Comparison of ENCODE assay signal across 21 cellular contexts in genomic region chr2:69018629-69019227, GRCh38. TPM values are rescaled to one million over a fixed set of nuclear protein-coding genes. Genes with fewer than 3 reads are reported as not detected.
DNase-seq lines count a peak whose midpoint lies in the region; ATAC-seq, FAIRE-seq and TF ChIP-seq lines count a peak whose summit lies in the region.
"Had no signal": no experiment of that assay in that cellular context is flagged by ENCODE, and none has a peak within 500 bp of the region (broad histone marks: within the 10 kb centered on the region; RNA-seq: fewer than 3 reads in every experiment).

No MANE protein-coding gene starts in this region.

- no peak for TF ChIP-seq RAD21 in A549 (conservative IDR thresholded peaks at IDR 0.05 in 1 of 2, IDR thresholded peaks at IDR 0.05 in 1 of 2)

- no peaks in the 10 kb centered on the region for H3K9me2 ChIP-seq in GM23248 (ENCODE audit: insufficient read depth)

- H3K4me2 ChIP-seq in A549 (peak overlapping the region; percentile 81), GM23248 (ENCODE audit: unreplicated experiment) (peak overlapping the region; percentile 33)

- H3K27me3 ChIP-seq in GM23248 (replicated peaks; ENCODE audit: insufficient read depth) = no peaks in the 10 kb centered on the region
- H3K27me3 ChIP-seq: MG63 had no signal

- TF ChIP-seq POLR2A in A549 (IDR thresholded peaks at IDR 0.05; ENCODE audit: low read length) = no peak

- H3K9me3 ChIP-seq in A549 (no peaks in the 10 kb centered on the region), GM23248 (ENCODE audit: low read depth) (no peaks in the 10 kb centered on the region)
- H3K9me3 ChIP-seq: MG63 had no signal

- no peak overlapping the region for H3K4me3 ChIP-seq in A549
- H3K4me3 ChIP-seq in GM23248 = peak overlapping the region; percentile 4
- no peak overlapping the region for H3K4me3 ChIP-seq in fibroblast of the aortic adventitia (ENCODE audit: low read depth, low read length)
- H3K4me3 ChIP-seq: MG63 had no signal

- 77% methylated on average over 4 of the region's 4 CpGs for WGBS in A549 (ENCODE audit: missing lambda C conversion rate)
- WGBS in GM23248 (ENCODE audit: low coverage in 1 of 2, low lambda C conversion rate in 2 of 2, missing lambda C conversion rate in 2 of 2), 2 experiments = 24 to 30% methylated on average over 4 of the region's 4 CpGs

- in situ Hi-C loops in GM23248 (cut with MboI) (loop anchor here (10.0 kb wide), 1 partner anchor 286 kb away; no protein-coding TSS in a partner anchor), KBM-7 (cut with MboI; ENCODE audit: low pct_unique_long_range_greater_than_20kb, low sequenced_read_pairs) (no loop called here)

- H3K4me1 ChIP-seq in A549 = peaks cover 84% of the 10 kb centered on the region
- peaks cover 79% of the 10 kb centered on the region for H3K4me1 ChIP-seq in GM23248 (ENCODE audit: insufficient read depth)

- no peak for FAIRE-seq in A549 (lab: Jason Lieb, UNC)
- FAIRE-seq: GM19239, H54 had no signal

- TF ChIP-seq EP300 in A549 (IDR thresholded peaks at IDR 0.05) = no peak

- peaks cover 100% of the 10 kb centered on the region for H3K79me2 ChIP-seq in GM23248 (ENCODE audit: insufficient read depth)

- CTCF ChIA-PET in A549 (lab: Yijun Ruan, JAX) = interaction anchor here (0.8 to 5.2 kb wide), 2 partner anchors 46 to 288 kb away, joined by 3 to 38 read pairs; no protein-coding TSS in a partner anchor

- DNase-seq in A549 (ENCODE audit: low read depth in 1 of 2, low spot score in 1 of 2) = no peak
- peak; percentile 58 for DNase-seq in GM23248
- DNase-seq in fibroblast of the aortic adventitia (ENCODE audit: low read depth) = peak; percentile 29
- no peak for DNase-seq in SW480 (ENCODE audit: low spot score)
- DNase-seq in NCI-H524 treated with DMSO at 0.1 percent for 48 hours (lab: John Stamatoyannopoulos, UW) = no peak
- no peak for DNase-seq in KBM-7
- DNase-seq: AML-193, EL, MG63, NCI-H1105, NCI-H187, NCI-H446 treated with DMSO at 0.1 percent for 48 hours, NCI-H748 treated with DMSO at 0.1 percent for 48 hours had no signal

- peaks cover 44% of the 10 kb centered on the region for H3F3A ChIP-seq in GM23248 (ENCODE audit: insufficient read depth)

- no peak for TF ChIP-seq CTCF in A549 (IDR thresholded peaks at IDR 0.05)
- TF ChIP-seq CTCF in fibroblast of the aortic adventitia (IDR thresholded peaks at IDR 0.05; ENCODE audit: insufficient read depth, low read length) = no peak

- POLR2A ChIA-PET in A549 (lab: Yijun Ruan, JAX) = interaction anchor here (1.6 kb wide), 1 partner anchor 288 kb away, joined by 3 read pairs; no protein-coding TSS in a partner anchor

- ATAC-seq in A549 = no peak
- ATAC-seq in SK-N-SH treated with all-trans-retinoic acid at 6 μM for 48 hours = peak; percentile 22
- ATAC-seq in HG03108 (IDR thresholded peaks at IDR 0.05; ENCODE audit: unreplicated experiment) = no peak

- H3K27ac ChIP-seq in A549 (peak overlapping the region; percentile 80 to 90), GM23248 (peak overlapping the region; percentile 29)
- H3K27ac ChIP-seq: HL-60 had no signal

- H3K36me3 ChIP-seq in GM23248 (ENCODE audit: low read depth) = no peaks in the 10 kb centered on the region

- H2AFZ ChIP-seq in GM23248 = no peak overlapping the region

- 0 out of 2 replicates have a peak, but pooled peaks cover 19% of the 10 kb centered on the region for H4K20me1 ChIP-seq in GM23248 (ENCODE audit: insufficient read depth)

- H3K9ac ChIP-seq in GM23248 = no peak overlapping the region

TF ChIP-seq in A549, 52 proteins besides CTCF, POLR2A, EP300 and RAD21 (continues in another document):
- TF ChIP-seq ZC3H11A (IDR thresholded peaks at IDR 0.05) (no peak), MAFK (IDR thresholded peaks at IDR 0.05; ENCODE audit: partially characterized antibody) (peak; percentile 72), KDM1A (IDR thresholded peaks at IDR 0.05; ENCODE audit: low read depth) (no peak), JUN (IDR thresholded peaks at IDR 0.05) (no peak), CBX2 (IDR thresholded peaks at IDR 0.05; ENCODE audit: borderline replicate concordance, low read depth) (no peak), ATOH8 (CRISPR knock-in tag; IDR thresholded peaks at IDR 0.05; ENCODE audit: low read depth) (0 out of 2 replicates have a peak, but pooled peaks have one; percentile 2), HEYL (CRISPR knock-in tag; IDR thresholded peaks at IDR 0.05) (no peak), HOXA7 (CRISPR knock-in tag; IDR thresholded peaks at IDR 0.05) (peak; percentile 69; the same call in 1 of the 2 replicates), CBX8 (IDR thresholded peaks at IDR 0.05) (no peak)
- TF ChIP-seq, protein P1, sequence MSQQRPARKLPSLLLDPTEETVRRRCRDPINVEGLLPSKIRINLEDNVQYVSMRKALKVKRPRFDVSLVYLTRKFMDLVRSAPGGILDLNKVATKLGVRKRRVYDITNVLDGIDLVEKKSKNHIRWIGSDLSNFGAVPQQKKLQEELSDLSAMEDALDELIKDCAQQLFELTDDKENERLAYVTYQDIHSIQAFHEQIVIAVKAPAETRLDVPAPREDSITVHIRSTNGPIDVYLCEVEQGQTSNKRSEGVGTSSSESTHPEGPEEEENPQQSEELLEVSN (IDR thresholded peaks at IDR 0.05; ENCODE audit: borderline replicate concordance, low read depth) = 0 out of 2 replicates have a peak, but pooled peaks have one; percentile 12
- TF ChIP-seq, protein P2, sequence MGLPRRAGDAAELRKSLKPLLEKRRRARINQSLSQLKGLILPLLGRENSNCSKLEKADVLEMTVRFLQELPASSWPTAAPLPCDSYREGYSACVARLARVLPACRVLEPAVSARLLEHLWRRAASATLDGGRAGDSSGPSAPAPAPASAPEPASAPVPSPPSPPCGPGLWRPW (IDR thresholded peaks at IDR 0.05) = no peak

TF ChIP-seq in SK-N-SH treated with all-trans-retinoic acid at 6 μM for 48 hours, 23 proteins besides CTCF, POLR2A, EP300 and RAD21 (continues in another document):
- no peak for TF ChIP-seq ZNF8 (CRISPR knock-in tag; IDR thresholded peaks at IDR 0.05)
- 0 out of 2 replicates have a peak, but pooled peaks have one; percentile 19 for TF ChIP-seq ZFP3 (CRISPR knock-in tag; IDR thresholded peaks at IDR 0.05)
- TF ChIP-seq BACH2 (CRISPR knock-in tag; IDR thresholded peaks at IDR 0.05; ENCODE audit: borderline replicate concordance) = no peak
- TF ChIP-seq PATZ1 (CRISPR knock-in tag; IDR thresholded peaks at IDR 0.05; ENCODE audit: borderline replicate concordance) = no peak
- TF ChIP-seq ZNF565 (CRISPR knock-in tag; conservative IDR thresholded peaks at IDR 0.05; ENCODE audit: low read depth) = no peak
- no peak for TF ChIP-seq RARB (CRISPR knock-in tag; IDR thresholded peaks at IDR 0.05)
- TF ChIP-seq ARNTL (CRISPR knock-in tag; IDR thresholded peaks at IDR 0.05; ENCODE audit: borderline replicate concordance, low read depth) = no peak
- no peak for TF ChIP-seq CREB5 (CRISPR knock-in tag; IDR thresholded peaks at IDR 0.05; ENCODE audit: low read depth)
- TF ChIP-seq ISL1 (CRISPR knock-in tag; IDR thresholded peaks at IDR 0.05) = 0 out of 2 replicates have a peak, but pooled peaks have one; percentile 15
- TF ChIP-seq ZC3H10 (CRISPR knock-in tag; IDR thresholded peaks at IDR 0.05) = no peak
- no peak; the same call in 1 of the 2 replicates for TF ChIP-seq TCF4 (CRISPR knock-in tag; IDR thresholded peaks at IDR 0.05; ENCODE audit: borderline replicate concordance)
- TF ChIP-seq OSR1 (CRISPR knock-in tag; IDR thresholded peaks at IDR 0.05) = no peak

RNA-seq across cellular contexts. Expression of gene ANTXR1, which starts 5.7 kb away (rescaled TPM):
- 150 and 161 TPM in 2 replicates for polyA plus RNA-seq in A549 (2011; rRNA removed)
- polyA plus RNA-seq in A549 (2012; cell fraction: cytosol; rRNA removed) = 122 and 157 TPM in 2 replicates
- polyA plus RNA-seq in A549 (2012; cell fraction: nucleus; rRNA removed) = 116 and 163 TPM in 2 replicates
- 192 to 194 TPM (median 192 TPM) in 3 replicates for polyA plus RNA-seq in A549 (2017; fragmentation: RNase III; extraction: RNeasy Plus Mini Kit Qiagen cat#74134 plus additional on column Dnase treatment)
- 99.9 and 120 TPM in 2 replicates for polyA minus RNA-seq in A549 (2011; rRNA and poly(A)+ RNA removed)
- total RNA-seq in GM23248 (2014; rRNA removed; shearing (Covaris generic)) = 126 and 128 TPM in 2 replicates
- 187 and 191 TPM in 2 replicates for polyA plus RNA-seq in GM23248 (2016; fragmentation: Nextera tagmentation; extraction: Ambion mirVana)
- 31.5 and 61.5 TPM in 2 replicates for total RNA-seq in fibroblast of the aortic adventitia (ENCODE audit: low replicate concordance)
- polyA plus RNA-seq: CD14-positive monocyte had no signal

RNA-seq across cellular contexts. Expression of gene GKN1, which starts 44.3 kb away (rescaled TPM):
- polyA plus RNA-seq in A549 (2011; rRNA removed) = 0.35 and 0.57 TPM in 2 replicates
- polyA plus RNA-seq in A549 (2012; cell fraction: cytosol; rRNA removed) = 0.52 and 0.81 TPM in 2 replicates
- polyA plus RNA-seq in A549 (2012; cell fraction: nucleus; rRNA removed) = 0.36 and 0.49 TPM in 2 replicates
- 0.45 to 0.90 TPM (median 0.45 TPM) in 3 replicates for polyA plus RNA-seq in A549 (2017; fragmentation: RNase III; extraction: RNeasy Plus Mini Kit Qiagen cat#74134 plus additional on column Dnase treatment)
- polyA minus RNA-seq in A549 (2011; rRNA and poly(A)+ RNA removed) = not detected in 2 replicates
- not detected in 2 replicates for total RNA-seq in GM23248 (2014; rRNA removed; shearing (Covaris generic))
- polyA plus RNA-seq in GM23248 (2016; fragmentation: Nextera tagmentation; extraction: Ambion mirVana) = not detected in 2 replicates
- not detected in 2 replicates for total RNA-seq in fibroblast of the aortic adventitia (ENCODE audit: low replicate concordance)
- total RNA-seq: A172; T-helper 1 cell treated with Interleukin-12 subunit alpha and Interleukin-12 subunit beta and Interleukin-4 antibody, amounts not matched to agents 30 ng/mL and 1 ng/mL, for 36 hours had no signal
- polyA plus RNA-seq: CD14-positive monocyte had no signal

Comparison
In these comparisons a context has a peak if more than half of its experiments do, and no peak if none do; other contexts are left out.
1. DNase-seq: peak in GM23248 (single experiment) and fibroblast of the aortic adventitia (single experiment); none in A549 (0 of 2), SW480 (single experiment), NCI-H524 treated with DMSO at 0.1 percent for 48 hours (single experiment) and KBM-7 (single experiment).